Comparison of ENCODE assay signal across 30 cellular contexts in the genomic region with DNA sequence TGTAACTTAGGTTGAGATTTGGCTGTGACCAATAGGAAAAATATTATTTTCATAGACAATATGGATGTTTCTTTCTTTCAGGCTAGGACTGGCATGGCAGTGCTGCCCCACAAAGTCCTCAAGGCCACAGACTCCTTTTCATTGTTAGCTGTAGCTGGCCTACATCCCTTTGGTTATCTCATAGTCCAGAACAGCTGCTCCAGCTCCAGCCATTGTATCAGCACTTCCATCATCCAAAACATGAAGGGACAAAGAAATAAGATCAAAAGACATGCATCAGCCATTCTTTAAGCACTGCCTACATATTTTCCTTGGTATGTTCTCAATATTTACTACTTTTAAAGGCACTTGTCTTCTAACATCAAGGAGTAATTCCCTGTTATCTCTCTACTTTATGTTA.
"Had no signal": no experiment of that assay in that cellular context is flagged by ENCODE, and none has a peak within 500 bp of the region (broad histone marks: within the 10 kb centered on the region; RNA-seq: fewer than 3 reads in every experiment).

No MANE protein-coding gene starts in this region.

- ATAC-seq: activated CD4-positive, CD25-positive, alpha-beta regulatory T cell treated with anti-CD3 and anti-CD28 coated beads, Interleukin-2, amount 50 U/mL, for 24 hours; activated naive CD4-positive, alpha-beta T cell treated with anti-CD3 and anti-CD28 coated beads, Interleukin-2, amount 50 U/mL, for 72 hours; activated T-cell treated with anti-CD3 and anti-CD28 coated beads, Interleukin-2, amount 50 U/mL, for 72 hours; gastroesophageal sphincter; heart right ventricle; T-helper 17 cell had no signal

- H3K27me3 ChIP-seq: ascending aorta, breast epithelium, cardiac muscle cell, colonic mucosa, esophagus squamous epithelium, gastroesophageal sphincter, heart right ventricle had no signal

- H3K36me3 Mint-ChIP-seq: activated naive CD4-positive, alpha-beta T cell treated with anti-CD3 and anti-CD28 coated beads, Interleukin-2, amount 10 ng/mL, durations not matched to agents 7 days and 5 days; activated naive CD8-positive, alpha-beta T cell treated with anti-CD3 and anti-CD28 coated beads, Interleukin-2, amount 10 ng/mL, durations not matched to agents 7 days and 5 days; brain had no signal

- H3K27ac ChIP-seq: ascending aorta, breast epithelium, cardiac muscle cell, colonic mucosa, epithelial cell of prostate, esophagus squamous epithelium, gastroesophageal sphincter, heart right ventricle, WERI-Rb-1 had no signal

- H3K4me3 ChIP-seq: ascending aorta, breast epithelium, cardiac muscle cell, colonic mucosa, esophagus squamous epithelium, gastroesophageal sphincter, heart right ventricle had no signal

- H3K9me3 Mint-ChIP-seq: activated B cell treated with CpG ODN at 0.5 μM for 24 hours; activated CD4-positive, alpha-beta memory T cell treated with anti-CD3 and anti-CD28 coated beads, Interleukin-2, amount 10 ng/mL, durations not matched to agents 7 days and 5 days; activated naive CD4-positive, alpha-beta T cell treated with anti-CD3 and anti-CD28 coated beads, Interleukin-2, amount 10 ng/mL, durations not matched to agents 7 days and 5 days; activated naive CD8-positive, alpha-beta T cell treated with anti-CD3 and anti-CD28 coated beads, Interleukin-2, amount 10 ng/mL, durations not matched to agents 7 days and 5 days; activated T-cell treated with anti-CD3 and anti-CD28 coated beads, Interleukin-2, amount 50 U/mL, for 24 hours; activated T-cell treated with anti-CD3 and anti-CD28 coated beads, Interleukin-2, amount 50 U/mL, for 72 hours had no signal

- H3K27ac Mint-ChIP-seq: activated CD4-positive, alpha-beta memory T cell treated with anti-CD3 and anti-CD28 coated beads, Interleukin-2, amount 10 ng/mL, durations not matched to agents 7 days and 5 days; activated CD4-positive, alpha-beta T cell treated with anti-CD3 and anti-CD28 coated beads, Interleukin-2, amount 10 ng/mL, durations not matched to agents 24 days and 14 days; activated naive CD4-positive, alpha-beta T cell treated with anti-CD3 and anti-CD28 coated beads, Interleukin-2, amount 10 ng/mL, durations not matched to agents 7 days and 5 days; activated naive CD4-positive, alpha-beta T cell treated with anti-CD3 and anti-CD28 coated beads, Interleukin-2, amount 50 U/mL, for 72 hours; activated naive CD8-positive, alpha-beta T cell treated with anti-CD3 and anti-CD28 coated beads, Interleukin-2, amount 10 ng/mL, durations not matched to agents 7 days and 5 days; activated T-cell treated with anti-CD3 and anti-CD28 coated beads, Interleukin-2, amount 50 U/mL, for 24 hours; activated T-cell treated with anti-CD3 and anti-CD28 coated beads, Interleukin-2, amount 50 U/mL, for 72 hours; T-helper 17 cell; T-helper 2 cell treated with Interferon-gamma antibody and Interleukin-4, amounts not matched to agents 5 μg/mL and 100 μg/mL, for 36 hours had no signal

- H3K27me3 Mint-ChIP-seq: activated B cell treated with CpG ODN at 0.5 μM for 24 hours; activated CD4-positive, alpha-beta memory T cell treated with anti-CD3 and anti-CD28 coated beads, Interleukin-2, amount 10 ng/mL, durations not matched to agents 7 days and 5 days; activated CD4-positive, alpha-beta T cell treated with anti-CD3 and anti-CD28 coated beads, Interleukin-2, amount 10 ng/mL, durations not matched to agents 24 days and 14 days; activated naive CD4-positive, alpha-beta T cell treated with anti-CD3 and anti-CD28 coated beads, Interleukin-2, amount 10 ng/mL, durations not matched to agents 7 days and 5 days; activated naive CD8-positive, alpha-beta T cell treated with anti-CD3 and anti-CD28 coated beads, Interleukin-2, amount 10 ng/mL, durations not matched to agents 7 days and 5 days; activated T-cell treated with anti-CD3 and anti-CD28 coated beads, Interleukin-2, amount 50 U/mL, for 24 hours; brain; T-helper 17 cell had no signal

- H3K9me3 ChIP-seq: ascending aorta, breast epithelium, colonic mucosa, esophagus squamous epithelium, gastroesophageal sphincter had no signal

- H3K36me3 ChIP-seq: ascending aorta, breast epithelium, cardiac muscle cell, colonic mucosa, esophagus squamous epithelium, gastroesophageal sphincter, heart right ventricle, WERI-Rb-1 had no signal

- H3K4me3 Mint-ChIP-seq: activated B cell treated with CpG ODN at 0.5 μM for 24 hours; activated CD4-positive, alpha-beta memory T cell treated with anti-CD3 and anti-CD28 coated beads, Interleukin-2, amount 10 ng/mL, durations not matched to agents 7 days and 5 days; activated CD4-positive, alpha-beta T cell treated with anti-CD3 and anti-CD28 coated beads, Interleukin-2, amount 10 ng/mL, durations not matched to agents 24 days and 14 days; activated naive CD4-positive, alpha-beta T cell treated with anti-CD3 and anti-CD28 coated beads, Interleukin-2, amount 10 ng/mL, durations not matched to agents 7 days and 5 days; activated naive CD8-positive, alpha-beta T cell treated with anti-CD3 and anti-CD28 coated beads, Interleukin-2, amount 10 ng/mL, durations not matched to agents 7 days and 5 days; activated T-cell treated with anti-CD3 and anti-CD28 coated beads, Interleukin-2, amount 50 U/mL, for 24 hours; activated T-cell treated with anti-CD3 and anti-CD28 coated beads, Interleukin-2, amount 50 U/mL, for 72 hours; brain; T-helper 17 cell; T-helper 2 cell treated with Interferon-gamma antibody and Interleukin-4, amounts not matched to agents 5 μg/mL and 100 μg/mL, for 36 hours had no signal

- DNase-seq: activated B cell treated with CpG ODN at 0.5 μM for 24 hours; activated CD4-positive, alpha-beta memory T cell treated with anti-CD3 and anti-CD28 coated beads, Interleukin-2, amount 10 ng/mL, durations not matched to agents 7 days and 5 days; activated CD4-positive, alpha-beta T cell treated with anti-CD3 and anti-CD28 coated beads, Interleukin-2, amount 10 ng/mL, durations not matched to agents 24 days and 14 days; activated CD8-positive, alpha-beta memory T cell treated with anti-CD3 and anti-CD28 coated beads, Interleukin-2, amount 50 U/mL, for 48 hours; activated gamma-delta T cell; activated naive CD4-positive, alpha-beta T cell; activated naive CD4-positive, alpha-beta T cell treated with anti-CD3 and anti-CD28 coated beads, Interleukin-2, amount 10 ng/mL, durations not matched to agents 7 days and 5 days; activated naive CD8-positive, alpha-beta T cell treated with anti-CD3 and anti-CD28 coated beads, Interleukin-2, amount 10 ng/mL, durations not matched to agents 7 days and 5 days; activated T-cell treated with anti-CD3 and anti-CD28 coated beads for 4 hours; activated T-cell treated with anti-CD3 and anti-CD28 coated beads, Interleukin-2, amount 50 U/mL, for 24 hours; activated T-cell treated with anti-CD3 and anti-CD28 coated beads, Interleukin-2, amount 50 U/mL, for 72 hours; central memory CD4-positive, alpha-beta T cell; cerebellar nuclear complex; colonic mucosa; effector CD8-positive, alpha-beta T cell; esophagus squamous epithelium; foreskin melanocyte; heart right ventricle; T-helper 17 cell; T1000; WERI-Rb-1 had no signal

- H3K4me1 ChIP-seq: ascending aorta, breast epithelium, colonic mucosa, esophagus squamous epithelium, gastroesophageal sphincter had no signal
